In genomic region chr3:8996681-8997121, GRCh38 we compare ENCODE assay signal across 12 cellular contexts. TPM values are rescaled to one million over a fixed set of nuclear protein-coding genes. Genes with fewer than 3 reads are reported as not detected.
DNase-seq lines count a peak whose midpoint lies in the region; ATAC-seq and TF ChIP-seq lines count a peak whose summit lies in the region.
"Had no signal": no experiment of that assay in that cellular context is flagged by ENCODE, and none has a peak within 500 bp of the region (broad histone marks: within the 10 kb centered on the region; RNA-seq: fewer than 3 reads in every experiment).

No MANE protein-coding gene starts in this region.

- H3K4me3 Mint-ChIP-seq in endothelial cell (ENCODE audit: unreplicated experiment) = no peak overlapping the region
- no peak overlapping the region for H3K4me3 Mint-ChIP-seq in CD14-positive monocyte
- no peak overlapping the region for H3K4me3 Mint-ChIP-seq in naive thymus-derived CD4-positive, alpha-beta T cell
- H3K4me3 Mint-ChIP-seq: activated T-cell treated with anti-CD3 and anti-CD28 coated beads, Interleukin-2, amount 50 U/mL, for 72 hours had no signal

- H3K9me3 ChIP-seq in lower lobe of right lung (no peaks in the 10 kb centered on the region), testis (no peaks in the 10 kb centered on the region)
- H3K9me3 ChIP-seq in naive thymus-derived CD4-positive, alpha-beta T cell (ENCODE audit: control insufficient read depth in 2 of 3, low read length in 3 of 3) = no peaks in the 10 kb centered on the region
- H3K9me3 ChIP-seq: HAP-1 had no signal

- H3K27ac Mint-ChIP-seq in endothelial cell (ENCODE audit: unreplicated experiment) (no peak overlapping the region), CD14-positive monocyte (no peak overlapping the region)
- H3K27ac Mint-ChIP-seq in naive thymus-derived CD4-positive, alpha-beta T cell = peak overlapping the region in 1 of 9 donors; percentile 31
- H3K27ac Mint-ChIP-seq: activated T-cell treated with anti-CD3 and anti-CD28 coated beads, Interleukin-2, amount 50 U/mL, for 72 hours had no signal

- H3K36me3 ChIP-seq in lower lobe of right lung (no peaks in the 10 kb centered on the region), testis (ENCODE audit: low read depth, missing control alignments) (no peaks in the 10 kb centered on the region)
- no peaks in the 10 kb centered on the region for H3K36me3 ChIP-seq in naive thymus-derived CD4-positive, alpha-beta T cell (ENCODE audit: control insufficient read depth in 2 of 3, insufficient read depth in 3 of 3, low read length in 3 of 3)
- H3K36me3 ChIP-seq: HAP-1 had no signal

- POLR2A ChIA-PET in naive thymus-derived CD4-positive, alpha-beta T cell (lab: Charles Lee) = interaction anchor here (0.6 kb wide), 1 partner anchor 25 kb away, joined by 4 read pairs; no protein-coding TSS in a partner anchor

- peak; percentile 15 for DNase-seq in HT-29 (ENCODE audit: low spot score)
- DNase-seq in endothelial cell (ENCODE audit: low spot score) = peak; percentile 30
- DNase-seq in lower lobe of right lung = no peak
- peak; percentile 85 for DNase-seq in testis
- no peak for DNase-seq in CD14-positive monocyte (ENCODE audit: low spot score)
- DNase-seq in NCI-H2196 (lab: John Stamatoyannopoulos, UW; ENCODE audit: unreplicated experiment) = no peak
- no peak for DNase-seq in naive thymus-derived CD4-positive, alpha-beta T cell
- DNase-seq: activated T-cell treated with anti-CD3 and anti-CD28 coated beads, Interleukin-2, amount 50 U/mL, for 72 hours; Kasumi-1 had no signal

- peaks cover 7% of the 10 kb centered on the region for H3K4me1 ChIP-seq in lower lobe of right lung
- H3K4me1 ChIP-seq in testis = no peaks in the 10 kb centered on the region
- no peaks in the 10 kb centered on the region for H3K4me1 ChIP-seq in naive thymus-derived CD4-positive, alpha-beta T cell (ENCODE audit: control insufficient read depth in 2 of 2, insufficient read depth in 2 of 2, low read length in 2 of 2)
- H3K4me1 ChIP-seq: HAP-1 had no signal

- H3K36me3 Mint-ChIP-seq in endothelial cell (ENCODE audit: low read depth, unreplicated experiment) (no peaks in the 10 kb centered on the region), CD14-positive monocyte (no peaks in the 10 kb centered on the region)
- H3K36me3 Mint-ChIP-seq in naive thymus-derived CD4-positive, alpha-beta T cell = peaks cover 0 to 9% (median 0%) of the 10 kb centered on the region in 5 donors

- 43 to 48% methylated on average over 12 of the region's 12 CpGs for WGBS in testis, 2 donors

- H3K27me3 ChIP-seq in lower lobe of right lung (ENCODE audit: low read depth) (no peaks in the 10 kb centered on the region), testis (no peaks in the 10 kb centered on the region)
- no peaks in the 10 kb centered on the region for H3K27me3 ChIP-seq in naive thymus-derived CD4-positive, alpha-beta T cell (ENCODE audit: control insufficient read depth in 2 of 2, insufficient read depth in 2 of 2, low read length in 2 of 2)

- H3K4me3 ChIP-seq in lower lobe of right lung (no peak overlapping the region), testis (no peak overlapping the region)
- no peak overlapping the region for H3K4me3 ChIP-seq in naive thymus-derived CD4-positive, alpha-beta T cell (ENCODE audit: low read length)
- H3K4me3 ChIP-seq: HAP-1, SK-N-MC had no signal

- no peak for TF ChIP-seq CTCF in endothelial cell (IDR thresholded peaks at IDR 0.05; ENCODE audit: unreplicated experiment)
- peak; percentile 25 for TF ChIP-seq CTCF in lower lobe of right lung (IDR thresholded peaks at IDR 0.05)
- TF ChIP-seq CTCF in testis (IDR thresholded peaks at IDR 0.05) = peak; percentile 21 to 41 (median 34)
- TF ChIP-seq CTCF in CD14-positive monocyte (IDR thresholded peaks at IDR 0.05) = no peak

- no peaks in the 10 kb centered on the region for H3K9me3 Mint-ChIP-seq in endothelial cell (ENCODE audit: unreplicated experiment)
- no peaks in the 10 kb centered on the region for H3K9me3 Mint-ChIP-seq in CD14-positive monocyte
- H3K9me3 Mint-ChIP-seq in naive thymus-derived CD4-positive, alpha-beta T cell = no peaks in the 10 kb centered on the region
- H3K9me3 Mint-ChIP-seq: activated T-cell treated with anti-CD3 and anti-CD28 coated beads, Interleukin-2, amount 50 U/mL, for 72 hours had no signal

- H3K4me1 Mint-ChIP-seq in endothelial cell (ENCODE audit: unreplicated experiment) = no peaks in the 10 kb centered on the region
- peaks cover 7% of the 10 kb centered on the region for H3K4me1 Mint-ChIP-seq in CD14-positive monocyte
- no peaks in the 10 kb centered on the region for H3K4me1 Mint-ChIP-seq in naive thymus-derived CD4-positive, alpha-beta T cell

- CTCF ChIA-PET in naive thymus-derived CD4-positive, alpha-beta T cell (lab: Charles Lee) = no interaction called here

- H3K27ac ChIP-seq in lower lobe of right lung (no peak overlapping the region), testis (no peak overlapping the region)
- H3K27ac ChIP-seq in naive thymus-derived CD4-positive, alpha-beta T cell (ENCODE audit: low read depth, low read length) = no peak overlapping the region
- H3K27ac ChIP-seq: SK-N-MC had no signal

- ATAC-seq in lower lobe of right lung (peak; percentile 54 to 59), GM21529 (IDR thresholded peaks at IDR 0.05; ENCODE audit: unreplicated experiment) (no peak)
- ATAC-seq in naive thymus-derived CD4-positive, alpha-beta T cell = no peak
- ATAC-seq: activated T-cell treated with anti-CD3 and anti-CD28 coated beads, Interleukin-2, amount 50 U/mL, for 72 hours had no signal

- H3K27me3 Mint-ChIP-seq in endothelial cell (ENCODE audit: unreplicated experiment) (peaks cover 7% of the 10 kb centered on the region), CD14-positive monocyte (ENCODE audit: low read depth in 3 of 3) (peaks cover 0 to 1% (median 0%) of the 10 kb centered on the region in 3 donors)
- H3K27me3 Mint-ChIP-seq in naive thymus-derived CD4-positive, alpha-beta T cell = peaks cover 0 to 4% (median 0%) of the 10 kb centered on the region in 5 donors

- intact Hi-C loops in lower lobe of right lung (cut with DNase I) = no loop called here
- intact Hi-C loops in testis (cut with DNase I; ENCODE audit: low total_unique reads) = loop anchor here (10.0 kb wide), 1 partner anchor 68 kb away; no protein-coding TSS in a partner anchor
- intact Hi-C loops in CD14-positive monocyte (cut with micrococcal nuclease) = no loop called here
- intact Hi-C loops in naive thymus-derived CD4-positive, alpha-beta T cell (cut with micrococcal nuclease) = no loop called here

- TF ChIP-seq POLR2A in testis (IDR thresholded peaks at IDR 0.05) = no peak

RNA-seq across cellular contexts. Expression of gene RAD18, which starts 33.4 kb away (rescaled TPM):
- total RNA-seq in HT-29 (2014; rRNA removed; shearing (Covaris generic)) = 3.8 and 12.8 TPM in 2 replicates
- 12.2 TPM for total RNA-seq in endothelial cell (ENCODE audit: unreplicated experiment)
- 12.6 TPM for total RNA-seq in lower lobe of right lung
- total RNA-seq in testis = 10 to 100 TPM; 18.8 to 27.0 TPM
- 7.6 TPM for polyA plus RNA-seq in testis (ENCODE audit: insufficient read depth, low read depth, low replicate concordance)
- 1 to 10 TPM; 5.1 to 6.9 TPM for polyA plus RNA-seq in CD14-positive monocyte
- 10 to 100 TPM in 4 of 5 experiments, 1 to 10 TPM in 1; 9.3 to 36.4 (median 18.2) TPM for total RNA-seq in naive thymus-derived CD4-positive, alpha-beta T cell
- 10 to 100 TPM; 10.5 to 12.9 TPM for polyA plus RNA-seq in naive thymus-derived CD4-positive, alpha-beta T cell

Comparison
In these comparisons a context has a peak if more than half of its experiments do, and no peak if none do; other contexts are left out.
1. DNase-seq: peak in HT-29 (single experiment), endothelial cell (single experiment) and testis (single experiment); none in lower lobe of right lung (single experiment), CD14-positive monocyte (single experiment), NCI-H2196 (single experiment) and naive thymus-derived CD4-positive, alpha-beta T cell (0 of 9).
2. CTCF ChIP-seq: peak in lower lobe of right lung (single experiment) and testis (3 of 3); none in endothelial cell (single experiment) and CD14-positive monocyte (single experiment).
3. ATAC-seq: peak in lower lobe of right lung (2 of 2); none in naive thymus-derived CD4-positive, alpha-beta T cell (single experiment) and GM21529 (single experiment).